Comparison of ENCODE assay signal across 17 cellular contexts in genomic region chr12:24015771-24016170, GRCh38.
DNase-seq lines count a peak whose midpoint lies in the region; TF ChIP-seq lines count a peak whose summit lies in the region.
"Had no signal": no experiment of that assay in that cellular context is flagged by ENCODE, and none has a peak within 500 bp of the region (broad histone marks: within the 10 kb centered on the region; RNA-seq: fewer than 3 reads in every experiment).

No MANE protein-coding gene starts in this region.

- H3K36me3 Mint-ChIP-seq in glutamatergic neuron (ENCODE audit: unreplicated experiment) (no peaks in the 10 kb centered on the region), endothelial cell (ENCODE audit: low read depth, unreplicated experiment) (no peaks in the 10 kb centered on the region)
- H3K36me3 Mint-ChIP-seq: CD14-positive monocyte had no signal

- H3K36me3 ChIP-seq in mesodermal cell (ENCODE audit: control insufficient read depth, insufficient read depth, low read length): no peaks in the 10 kb centered on the region
- H3K36me3 ChIP-seq in tibial nerve: no peaks in the 10 kb centered on the region

- no peak for TF ChIP-seq POLR2A in tibial nerve (IDR thresholded peaks at IDR 0.05)

- TF ChIP-seq CTCF in glutamatergic neuron (IDR thresholded peaks at IDR 0.05; ENCODE audit: partially characterized antibody, unreplicated experiment) (no peak), tibial nerve (IDR thresholded peaks at IDR 0.05) (no peak), endothelial cell (IDR thresholded peaks at IDR 0.05; ENCODE audit: unreplicated experiment) (no peak)

- H3K27me3 Mint-ChIP-seq in glutamatergic neuron (ENCODE audit: unreplicated experiment) (no peaks in the 10 kb centered on the region), endothelial cell (ENCODE audit: unreplicated experiment) (no peaks in the 10 kb centered on the region)
- H3K27me3 Mint-ChIP-seq: B cell had no signal

- H3K4me3 ChIP-seq in mesodermal cell (ENCODE audit: extremely low read depth, insufficient read depth, low read length, poor library complexity, severe bottlenecking) (no peak overlapping the region), tibial nerve (no peak overlapping the region)
- H3K4me3 ChIP-seq: PC-9 had no signal

- DNase-seq in RPMI7951 (ENCODE audit: low read depth) (peak; percentile 5), glutamatergic neuron (no peak), tibial nerve (ENCODE audit: low spot score in 2 of 2) (no peak), NCI-H69 (lab: John Stamatoyannopoulos, UW) (no peak), endothelial cell (ENCODE audit: low spot score) (no peak), inferior parietal cortex (ENCODE audit: extremely low spot score) (no peak)
- DNase-seq: DMS53, GDM1, GOT3, Kasumi-1, NCI-H1694 treated with DMSO at 0.1 percent for 48 hours, PC-9, SIG-M5 had no signal

- WGBS in mesodermal cell (ENCODE audit: insufficient coverage in 2 of 2), 2 experiments: 86 to 93% methylated on average over 2 of the region's 3 CpGs
- 55 to 63% methylated on average over 3 of the region's 3 CpGs for WGBS in tibial nerve, 2 donors

- H3K4me3 Mint-ChIP-seq in glutamatergic neuron (ENCODE audit: unreplicated experiment): peak overlapping the region; percentile 18
- no peak overlapping the region for H3K4me3 Mint-ChIP-seq in endothelial cell (ENCODE audit: unreplicated experiment)
- H3K4me3 Mint-ChIP-seq: B cell, CD14-positive monocyte had no signal

- H3K9me3 ChIP-seq in mesodermal cell (ENCODE audit: control insufficient read depth, low read length) (no peaks in the 10 kb centered on the region), tibial nerve (no peaks in the 10 kb centered on the region)

- H3K4me1 ChIP-seq in mesodermal cell (ENCODE audit: control insufficient read depth, insufficient read depth, low read length, poor library complexity, severe bottlenecking) (peaks cover 7% of the 10 kb centered on the region), tibial nerve (peaks cover 0 to 15% (median 0%) of the 10 kb centered on the region in 4 donors)

- no peaks in the 10 kb centered on the region for H3K27me3 ChIP-seq in tibial nerve

- H3K27ac Mint-ChIP-seq in glutamatergic neuron (ENCODE audit: unreplicated experiment) (no peak overlapping the region), endothelial cell (ENCODE audit: unreplicated experiment) (no peak overlapping the region)
- H3K27ac Mint-ChIP-seq: B cell had no signal

- H3K27ac ChIP-seq in mesodermal cell (ENCODE audit: low read depth, low read length, severe bottlenecking) (peak overlapping the region; percentile 39), tibial nerve (peak overlapping the region in 3 of 4 donors; percentile 36 to 85 (median 40))
- H3K27ac ChIP-seq: PC-9, RWPE1 had no signal

- no peaks in the 10 kb centered on the region for H3K9me3 Mint-ChIP-seq in glutamatergic neuron (ENCODE audit: unreplicated experiment)
- H3K9me3 Mint-ChIP-seq in endothelial cell (ENCODE audit: unreplicated experiment): no peaks in the 10 kb centered on the region

- no peak for TF ChIP-seq EP300 in tibial nerve (IDR thresholded peaks at IDR 0.05)

- H3K4me1 Mint-ChIP-seq in glutamatergic neuron (ENCODE audit: low read depth, unreplicated experiment): peaks cover 19% of the 10 kb centered on the region
- peaks cover 7% of the 10 kb centered on the region for H3K4me1 Mint-ChIP-seq in endothelial cell (ENCODE audit: unreplicated experiment)
- H3K4me1 Mint-ChIP-seq: B cell, CD14-positive monocyte had no signal
